ENCODE assay signal across 8 cellular contexts in the genomic region with DNA sequence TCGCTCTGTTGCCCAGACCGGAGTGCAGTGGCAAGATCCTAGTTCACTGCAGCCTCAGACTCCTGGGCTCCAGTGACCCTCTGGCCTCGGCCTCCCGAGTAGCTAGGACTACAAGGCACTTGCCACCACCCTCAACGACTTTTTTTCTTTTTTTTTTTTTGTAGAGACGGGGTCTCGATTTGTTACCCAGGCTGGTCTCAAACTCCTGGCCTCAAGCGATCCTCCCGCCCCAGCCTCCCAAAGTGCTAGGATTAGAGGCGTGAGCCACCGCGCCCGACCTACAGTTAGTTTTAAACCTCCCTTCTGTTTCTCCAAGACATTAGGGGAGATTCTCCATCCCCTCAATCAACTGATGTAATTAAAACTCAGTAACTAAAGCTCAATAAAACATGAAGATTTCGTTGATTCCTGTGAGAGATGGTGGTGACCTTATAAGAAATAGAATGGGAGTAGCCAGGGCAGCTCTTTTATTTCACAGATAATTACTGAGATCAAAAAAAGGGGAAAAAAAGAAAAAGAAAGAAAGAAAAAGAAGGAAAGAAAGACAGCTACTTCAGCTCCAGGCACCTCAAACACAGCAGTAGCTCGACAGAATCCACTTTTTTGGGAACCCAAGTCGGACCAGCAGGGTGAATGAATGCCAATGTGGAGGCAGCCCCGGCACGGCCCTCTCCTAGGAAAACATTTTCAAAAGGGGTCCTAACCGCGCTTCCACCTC. TPM values are rescaled to one million over a fixed set of nuclear protein-coding genes. Genes with fewer than 3 reads are reported as not detected.
DNase-seq lines count a peak whose midpoint lies in the region; ATAC-seq, FAIRE-seq and TF ChIP-seq lines count a peak whose summit lies in the region.

No MANE protein-coding gene starts in this region.

- H3F3A ChIP-seq in MM.1S (ENCODE audit: insufficient read depth, low read length), result peaks cover 22% of the 10 kb centered on the region

- no peak for ATAC-seq in natural killer cell treated with Interleukin-12 subunit alpha and Interleukin-12 subunit beta and Interleukin-15 and Interleukin-18, amount 100 ng/mL, for 72 hours
- ATAC-seq in GM19397 (IDR thresholded peaks at IDR 0.05; ENCODE audit: unreplicated experiment) (no peak), HG02981 (IDR thresholded peaks at IDR 0.05; ENCODE audit: unreplicated experiment) (no peak)

- peaks cover 17% of the 10 kb centered on the region for H3K36me3 Mint-ChIP-seq in natural killer cell treated with Interleukin-12 subunit alpha and Interleukin-12 subunit beta and Interleukin-15 and Interleukin-18, amount 100 ng/mL, for 72 hours

- peaks cover 49% of the 10 kb centered on the region for H3K79me2 ChIP-seq in MM.1S (ENCODE audit: low read length)

- TF ChIP-seq CTCF in BE2C (IDR thresholded peaks at IDR 0.05; ENCODE audit: low read depth, low read length), result no peak
- no peak for TF ChIP-seq CTCF in MM.1S (IDR thresholded peaks at IDR 0.05; ENCODE audit: low read length)

- H3K27me3 Mint-ChIP-seq in natural killer cell treated with Interleukin-12 subunit alpha and Interleukin-12 subunit beta and Interleukin-15 and Interleukin-18, amount 100 ng/mL, for 72 hours, result no peaks in the 10 kb centered on the region

- H3K9ac ChIP-seq in MM.1S (ENCODE audit: low read length), result peak overlapping the region; percentile 77
- H3K9ac ChIP-seq in duodenal mucosa (ENCODE audit: low read depth in 1 of 2, low read length in 2 of 2), result peak overlapping the region; percentile 81 to 94

- no peak for FAIRE-seq in RCC 7860 (lab: Jason Lieb, UNC)

- H3K4me1 ChIP-seq in BE2C (no peaks in the 10 kb centered on the region; the same call in 1 of the 2 replicates), MM.1S (ENCODE audit: low read length) (peaks cover 25% of the 10 kb centered on the region), duodenal mucosa (ENCODE audit: control insufficient read depth in 1 of 2, insufficient read depth in 2 of 2, low read length in 2 of 2) (peaks cover 18 to 22% of the 10 kb centered on the region in 2 donors)

- H3K9me2 ChIP-seq in MM.1S (replicated peaks; ENCODE audit: insufficient read depth, low read length), result no peaks in the 10 kb centered on the region

- H3K4me2 ChIP-seq in MM.1S (ENCODE audit: low read depth, low read length), result peak overlapping the region; percentile 74

- H3K4me1 Mint-ChIP-seq in natural killer cell treated with Interleukin-12 subunit alpha and Interleukin-12 subunit beta and Interleukin-15 and Interleukin-18, amount 100 ng/mL, for 72 hours (ENCODE audit: low read depth in 2 of 2), result peaks cover 53% of the 10 kb centered on the region in 2 donors

- no peaks in the 10 kb centered on the region for H3K9me3 ChIP-seq in BE2C
- H3K9me3 ChIP-seq in MM.1S (replicated peaks; ENCODE audit: insufficient read depth, low read length), result no peaks in the 10 kb centered on the region
- no peaks in the 10 kb centered on the region for H3K9me3 ChIP-seq in duodenal mucosa (ENCODE audit: control insufficient read depth in 1 of 2, low read length in 2 of 2)

- peak overlapping the region; percentile 96 to 99 for H3K27ac Mint-ChIP-seq in natural killer cell treated with Interleukin-12 subunit alpha and Interleukin-12 subunit beta and Interleukin-15 and Interleukin-18, amount 100 ng/mL, for 72 hours

- H2AFZ ChIP-seq in MM.1S (ENCODE audit: low read length), result peak overlapping the region; percentile 83

- no peaks in the 10 kb centered on the region for H4K20me1 ChIP-seq in MM.1S (ENCODE audit: insufficient read depth, low read length)

- H3K27me3 ChIP-seq in BE2C, result no peaks in the 10 kb centered on the region
- H3K27me3 ChIP-seq in MM.1S (replicated peaks; ENCODE audit: insufficient read depth, low read length), result peaks cover 12% of the 10 kb centered on the region
- peaks cover 1 to 13% of the 10 kb centered on the region in 2 donors for H3K27me3 ChIP-seq in duodenal mucosa (ENCODE audit: control insufficient read depth in 1 of 2, insufficient read depth in 2 of 2, low read length in 2 of 2)

- H3K4me3 ChIP-seq in BE2C (ENCODE audit: low read depth, low read length), result peak overlapping the region; percentile 85
- H3K4me3 ChIP-seq in MM.1S (ENCODE audit: low read length), result peak overlapping the region; percentile 87
- H3K4me3 ChIP-seq in duodenal mucosa (ENCODE audit: low read depth in 1 of 2, low read length in 2 of 2), result peak overlapping the region; percentile 92 to 97

- no peaks in the 10 kb centered on the region for H3K9me3 Mint-ChIP-seq in natural killer cell treated with Interleukin-12 subunit alpha and Interleukin-12 subunit beta and Interleukin-15 and Interleukin-18, amount 100 ng/mL, for 72 hours

- DNase-seq in BE2C, result no peak
- no peak for DNase-seq in MM.1S
- no peak for DNase-seq in natural killer cell treated with Interleukin-12 subunit alpha and Interleukin-12 subunit beta and Interleukin-15 and Interleukin-18, amount 100 ng/mL, for 72 hours (ENCODE audit: low spot score)
- no peak for DNase-seq in GM19240 (ENCODE audit: insufficient read length, low spot score)
- no peak for DNase-seq in RCC 7860 (ENCODE audit: low spot score)

- H3K36me3 ChIP-seq in BE2C, result peaks cover 30% of the 10 kb centered on the region
- H3K36me3 ChIP-seq in MM.1S (replicated peaks; ENCODE audit: insufficient read depth, low read length), result peaks cover 12% of the 10 kb centered on the region; the same call in 1 of the 2 replicates
- H3K36me3 ChIP-seq in duodenal mucosa (ENCODE audit: control insufficient read depth in 1 of 2, insufficient read depth in 2 of 2, low read length in 2 of 2), result peaks cover 19 to 28% of the 10 kb centered on the region in 2 donors

- H3K4me3 Mint-ChIP-seq in natural killer cell treated with Interleukin-12 subunit alpha and Interleukin-12 subunit beta and Interleukin-15 and Interleukin-18, amount 100 ng/mL, for 72 hours, result peak overlapping the region; percentile 100

- no peak overlapping the region for H3K27ac ChIP-seq in MM.1S (ENCODE audit: low read length)
- peak overlapping the region; percentile 71 for H3K27ac ChIP-seq in duodenal mucosa (ENCODE audit: low read depth, low read length)

RNA-seq across cellular contexts. Expression of a gene that starts 0.6 kb away (rescaled TPM):
- polyA plus RNA-seq in BE2C (2012; ENCODE audit: insufficient read depth, insufficient read length, low read depth), result 45.4 TPM
- total RNA-seq in natural killer cell treated with Interleukin-12 subunit alpha and Interleukin-12 subunit beta and Interleukin-15 and Interleukin-18, amount 100 ng/mL, for 72 hours, result 100 to 1,000 TPM in 1 of 2 donors, 10 to 100 TPM in 1; 91.0 to 124 TPM

RNA-seq across cellular contexts. Expression of a gene that starts 3.0 kb away (rescaled TPM):
- polyA plus RNA-seq in BE2C (2012; ENCODE audit: insufficient read depth, insufficient read length, low read depth), result 98.1 TPM
- 10 to 100 TPM; 29.3 to 43.9 TPM for total RNA-seq in natural killer cell treated with Interleukin-12 subunit alpha and Interleukin-12 subunit beta and Interleukin-15 and Interleukin-18, amount 100 ng/mL, for 72 hours

RNA-seq across cellular contexts. Expression of a gene that starts 54.7 kb away (rescaled TPM):
- 9.3 TPM for polyA plus RNA-seq in BE2C (2012; ENCODE audit: insufficient read depth, insufficient read length, low read depth)
- 10 to 100 TPM; 29.4 to 40.2 TPM for total RNA-seq in natural killer cell treated with Interleukin-12 subunit alpha and Interleukin-12 subunit beta and Interleukin-15 and Interleukin-18, amount 100 ng/mL, for 72 hours
